In genomic region chr6:144285798-144286502, GRCh38 we compare ENCODE assay signal across 8 cellular contexts. TPM values are rescaled to one million over a fixed set of nuclear protein-coding genes. Genes with fewer than 3 reads are reported as not detected.
DNase-seq lines count a peak whose midpoint lies in the region; ATAC-seq, FAIRE-seq and TF ChIP-seq lines count a peak whose summit lies in the region.

No MANE protein-coding gene starts in this region.

- peak in 1 of 2 donors; percentile 24 for TF ChIP-seq POLR2A in uterus (IDR thresholded peaks at IDR 0.05)

- H3K36me3 Mint-ChIP-seq in nephron progenitor cell (ENCODE audit: low read depth): peaks cover 14% of the 10 kb centered on the region

- peaks cover 26% of the 10 kb centered on the region for H3K4me1 Mint-ChIP-seq in nephron progenitor cell

- H3K27ac Mint-ChIP-seq in nephron progenitor cell: peak overlapping the region; percentile 99

- H3K36me3 ChIP-seq in PC-9 (ENCODE audit: low read depth) (no peaks in the 10 kb centered on the region), uterus (no peaks in the 10 kb centered on the region)

- H3K9me2 ChIP-seq in PC-9 (ENCODE audit: insufficient read depth): no peaks in the 10 kb centered on the region

- H3K27ac ChIP-seq in PC-9 (peak overlapping the region; percentile 87), uterus (peak overlapping the region; percentile 95 to 96)

- peak; percentile 37 for ATAC-seq in HG02623 (IDR thresholded peaks at IDR 0.05; ENCODE audit: unreplicated experiment)

- intact Hi-C loops in PC-9 (cut with micrococcal nuclease; ENCODE audit: unreplicated experiment) (loop anchor here (1.0 to 5.0 kb wide), 4 partner anchors 70 to 196 kb away; no protein-coding TSS in a partner anchor), uterus (cut with DNase I; ENCODE audit: low total_unique reads) (loop anchor here (10.0 kb wide), 1 partner anchor 71 kb away; no protein-coding TSS in a partner anchor)

- DNase-seq in PC-9 (peak; percentile 52 to 76), frontal cortex (ENCODE audit: low spot score in 2 of 2) (peak; percentile 48 to 58), nephron progenitor cell (peak; percentile 78), uterus (peak; percentile 66 to 68), NCI-H446 treated with DMSO at 0.1 percent for 48 hours (lab: John Stamatoyannopoulos, UW) (no peak)
- peak; percentile 7 to 20 (median 16) for DNase-seq in activated naive CD4-positive, alpha-beta T cell (lab: John Stamatoyannopoulos, UW)

- H3K27me3 Mint-ChIP-seq in nephron progenitor cell (ENCODE audit: low read depth, poor library complexity): peaks cover 2% of the 10 kb centered on the region

- no peaks in the 10 kb centered on the region for H4K20me1 ChIP-seq in PC-9 (ENCODE audit: insufficient read depth)

- FAIRE-seq in frontal cortex (lab: Jason Lieb, UNC): no peak

- peaks cover 34% of the 10 kb centered on the region for H3K79me2 ChIP-seq in PC-9 (ENCODE audit: low read depth)

- POLR2A ChIA-PET in PC-9 (lab: Charles Lee; ENCODE audit: unreplicated experiment): interaction anchor here (0.5 to 0.7 kb wide), 4 partner anchors 7 to 22 kb away, joined by 4 to 12 read pairs (median 6); no protein-coding TSS in a partner anchor

- H3K4me3 ChIP-seq in GM12875 (ENCODE audit: low read depth, low read length) (peak overlapping the region; percentile 68), PC-9 (peak overlapping the region; percentile 93), uterus (peak overlapping the region; percentile 69 to 77)

- H3K4me1 ChIP-seq in PC-9 (replicated peaks; ENCODE audit: insufficient read depth) (peaks cover 24% of the 10 kb centered on the region), uterus (peaks cover 0 to 14% of the 10 kb centered on the region in 2 donors)

- H2AFZ ChIP-seq in PC-9: peak overlapping the region; percentile 90

- H3F3A ChIP-seq in PC-9 (ENCODE audit: insufficient read depth, low read depth): peaks cover 40% of the 10 kb centered on the region

- CTCF ChIA-PET in PC-9 (lab: Charles Lee): no interaction called here

- H3K9me3 ChIP-seq in PC-9 (ENCODE audit: insufficient read depth, low read depth) (no peaks in the 10 kb centered on the region), uterus (no peaks in the 10 kb centered on the region)

- no TSS peak for BruUV-seq in PC-9 (replicated peaks; lab: Mats Ljungman, UMichigan)

- H3K4me3 Mint-ChIP-seq in nephron progenitor cell: peak overlapping the region; percentile 94

- no peaks in the 10 kb centered on the region for H3K9me3 Mint-ChIP-seq in nephron progenitor cell

- no peaks in the 10 kb centered on the region for H3K27me3 ChIP-seq in PC-9 (ENCODE audit: insufficient read depth, low read depth)
- no peaks in the 10 kb centered on the region for H3K27me3 ChIP-seq in uterus

- TF ChIP-seq CTCF in GM12875 (IDR thresholded peaks at IDR 0.05; ENCODE audit: borderline replicate concordance, insufficient read depth, low read depth, low read length) (no peak), PC-9 (conservative IDR thresholded peaks at IDR 0.05) (no peak), nephron progenitor cell (IDR thresholded peaks at IDR 0.05) (no peak), uterus (IDR thresholded peaks at IDR 0.05) (peak in 1 of 4 experiments; percentile 5)

- H3K4me2 ChIP-seq in PC-9: peak overlapping the region; percentile 88

RNA-seq across cellular contexts. Expression of gene UTRN, which starts 0.8 kb away (rescaled TPM):
- total RNA-seq in PC-9 (2021) (108 and 125 TPM in 2 replicates), frontal cortex (33.8 TPM), uterus (100 to 1,000 TPM in 3 of 4 donors, 10 to 100 TPM in 1; 86.8 to 336 (median 231) TPM)
